8 cellular contexts compared by ENCODE assay signal in genomic region chr4:144645621-144646522, GRCh38. TPM values are rescaled to one million over a fixed set of nuclear protein-coding genes. Genes with fewer than 3 reads are reported as not detected.
DNase-seq lines count a peak whose midpoint lies in the region; ATAC-seq lines count a peak whose summit lies in the region.

TSS of gene HHIP (plus strand) at chr4:144646156. CDS start at chr4:144646676, 520 bp downstream.

- no peak within 1 kb of the TSS for H3K27ac Mint-ChIP-seq in T-cell
- peak within 1 kb of the TSS; percentile 69 for H3K27ac Mint-ChIP-seq in stimulated activated naive B cell treated with anti-CD40 and anti-IgM and Interleukin-4, amounts not matched to agents 10 μg/mL and 1 μg/mL and 100 μg/mL, for 72 hours

- POLR2A ChIA-PET in T-cell (lab: Charles Lee) = no interaction called here

- CTCF ChIA-PET in T-cell (lab: Charles Lee) = interaction anchor here (0.6 to 0.7 kb wide), 3 partner anchors 10 to 79 kb away, joined by 3 to 4 read pairs (median 3); no protein-coding TSS in a partner anchor

- H3K9me3 Mint-ChIP-seq in T-cell = peaks cover 0 to 1% (median 0%) of the 10 kb centered on the region in 3 donors
- no peaks in the 10 kb centered on the region for H3K9me3 Mint-ChIP-seq in stimulated activated naive B cell treated with anti-CD40 and anti-IgM and Interleukin-4, amounts not matched to agents 10 μg/mL and 1 μg/mL and 100 μg/mL, for 72 hours

- ATAC-seq in HG02798 (IDR thresholded peaks at IDR 0.05; ENCODE audit: poor library complexity, unreplicated experiment) (peak; percentile 45), T-cell (replicated peaks in 1 of 4) (peak; percentile 6 to 70 (median 34)), left lobe of liver (peak; percentile 68), GM19328 (IDR thresholded peaks at IDR 0.05; ENCODE audit: unreplicated experiment) (no peak)
- peak; percentile 75 to 76 for ATAC-seq in stimulated activated naive B cell treated with anti-CD40 and anti-IgM and Interleukin-4, amounts not matched to agents 10 μg/mL and 1 μg/mL and 100 μg/mL, for 72 hours (replicated peaks)

- H3K27me3 Mint-ChIP-seq in T-cell = peaks cover 37 to 42% of the 10 kb centered on the region in 2 donors
- H3K27me3 Mint-ChIP-seq in stimulated activated naive B cell treated with anti-CD40 and anti-IgM and Interleukin-4, amounts not matched to agents 10 μg/mL and 1 μg/mL and 100 μg/mL, for 72 hours = peaks cover 25 to 36% of the 10 kb centered on the region in 2 donors

- H3K36me3 Mint-ChIP-seq in T-cell = no peaks in the 10 kb centered on the region
- H3K36me3 Mint-ChIP-seq in stimulated activated naive B cell treated with anti-CD40 and anti-IgM and Interleukin-4, amounts not matched to agents 10 μg/mL and 1 μg/mL and 100 μg/mL, for 72 hours = peaks cover 0 to 3% of the 10 kb centered on the region in 2 donors

- DNase-seq in NCI-H2171 (lab: John Stamatoyannopoulos, UW) (peak; percentile 0), NCI-H2171 treated with DMSO at 0.1 percent for 48 hours (lab: John Stamatoyannopoulos, UW) (no peak), T-cell (peak in 5 of 34 experiments; percentile 2 to 23 (median 6)), dermis microvascular lymphatic vessel endothelial cell (ENCODE audit: low read depth in 2 of 2) (peak in 1 of 2 donors; percentile 91), left lobe of liver (ENCODE audit: low spot score) (no peak)
- peak; percentile 31 for DNase-seq in stimulated activated naive B cell treated with anti-CD40 and anti-IgM and Interleukin-4, amounts not matched to agents 10 μg/mL and 1 μg/mL and 100 μg/mL, for 72 hours

- peaks cover 17 to 23% (median 21%) of the 10 kb centered on the region in 3 donors for H3K4me1 Mint-ChIP-seq in T-cell
- peaks cover 27 to 40% of the 10 kb centered on the region in 2 donors for H3K4me1 Mint-ChIP-seq in stimulated activated naive B cell treated with anti-CD40 and anti-IgM and Interleukin-4, amounts not matched to agents 10 μg/mL and 1 μg/mL and 100 μg/mL, for 72 hours

- peak within 1 kb of the TSS; percentile 68 to 83 (median 68) for H3K4me3 Mint-ChIP-seq in T-cell
- peak within 1 kb of the TSS; percentile 84 to 88 for H3K4me3 Mint-ChIP-seq in stimulated activated naive B cell treated with anti-CD40 and anti-IgM and Interleukin-4, amounts not matched to agents 10 μg/mL and 1 μg/mL and 100 μg/mL, for 72 hours

RNA-seq across cellular contexts. Expression of gene HHIP, which starts in this region (rescaled TPM):
- total RNA-seq in T-cell (under 1 TPM in 2 of 5 donors, not detected in 3; 0.03 to 0.85 TPM), dermis microvascular lymphatic vessel endothelial cell (90.9 and 127 TPM in 2 replicates), left lobe of liver (5.8 TPM)

Comparison
In these comparisons a context has a peak if more than half of its experiments do, and no peak if none do; other contexts are left out.
1. RNA of gene HHIP (total RNA-seq): 90.9 to 127 TPM in dermis microvascular lymphatic vessel endothelial cell; 5.8 TPM in left lobe of liver (single experiment) and 0.03 to 0.85 TPM in T-cell; every median in the first group is over 10 times any median in the second.
2. DNase-seq: peak in NCI-H2171 (single experiment) and stimulated activated naive B cell treated with anti-CD40 and anti-IgM and Interleukin-4, amounts not matched to agents 10 μg/mL and 1 μg/mL and 100 μg/mL, for 72 hours (single experiment); none in NCI-H2171 treated with DMSO at 0.1 percent for 48 hours (single experiment) and left lobe of liver (single experiment).
3. Peak in ATAC-seq in T-cell; RNA of the gene not detected or under 1 TPM.